ENCODE assay signal across 8 cellular contexts in the genomic region with DNA sequence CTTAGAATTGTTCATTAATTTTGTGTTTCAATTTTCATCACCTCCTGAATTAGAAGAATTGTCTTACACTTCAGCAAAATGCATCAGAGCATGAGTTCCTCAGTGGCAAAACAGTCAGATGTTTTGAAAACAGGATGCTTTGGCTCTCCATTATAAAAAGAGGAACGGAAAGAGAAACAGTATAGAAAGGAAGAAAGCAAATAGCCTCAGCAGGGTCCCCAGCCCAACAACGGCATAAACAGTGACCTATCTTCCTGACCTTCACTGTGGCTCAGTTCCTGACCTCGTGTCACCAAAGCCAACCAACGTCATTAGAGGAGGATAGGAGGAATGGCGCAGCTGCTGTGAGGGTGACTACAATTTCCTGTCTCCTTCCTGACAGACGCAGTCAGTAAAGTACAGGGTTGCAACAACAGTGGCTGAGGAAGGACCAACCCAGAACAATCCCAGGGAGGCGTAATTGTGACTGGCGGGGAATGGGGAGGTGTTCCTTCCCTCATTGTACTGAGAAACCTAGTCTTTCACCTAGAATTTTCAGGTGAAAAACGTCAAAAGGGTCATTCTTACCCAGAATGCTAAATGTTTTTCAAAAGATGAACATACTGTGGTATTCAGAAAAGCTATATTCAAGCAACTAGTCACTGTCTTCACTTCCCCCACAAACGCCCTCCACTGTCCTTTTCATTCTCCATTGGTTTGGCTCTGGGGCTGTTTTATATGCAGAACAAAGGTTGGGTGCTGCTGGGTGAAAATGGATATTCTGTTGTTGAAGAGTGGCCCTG.
DNase-seq lines count a peak whose midpoint lies in the region; ATAC-seq and TF ChIP-seq lines count a peak whose summit lies in the region.

No MANE protein-coding gene starts in this region.

- peak; percentile 84 for ATAC-seq in GM21786 (IDR thresholded peaks at IDR 0.05; ENCODE audit: unreplicated experiment)

- H3K4me3 ChIP-seq in fibroblast of pulmonary artery (replicated peaks; ENCODE audit: low read depth, low read length): peak overlapping the region; percentile 62

- TF ChIP-seq CTCF in fibroblast of pulmonary artery (IDR thresholded peaks at IDR 0.05; ENCODE audit: low read length, missing control alignments): no peak

- peak; percentile 36 for DNase-seq in GM03348 (ENCODE audit: low spot score)
- peak; percentile 44 for DNase-seq in NCI-H1694 treated with DMSO at 0.1 percent for 48 hours (lab: John Stamatoyannopoulos, UW)
- DNase-seq in activated CD8-positive, alpha-beta memory T cell treated with anti-CD3 and anti-CD28 coated beads, Interleukin-2, amount 50 U/mL, for 48 hours: peak; percentile 75
- DNase-seq in fibroblast of pulmonary artery (ENCODE audit: low read depth): peak; percentile 96
- DNase-seq in putamen (ENCODE audit: low spot score): peak; percentile 68
- DNase-seq in DMS114 treated with DMSO at 0.1 percent for 48 hours (lab: John Stamatoyannopoulos, UW; ENCODE audit: unreplicated experiment): no peak
- no peak for DNase-seq in NCI-H345 treated with DMSO at 0.1 percent for 48 hours (lab: John Stamatoyannopoulos, UW; ENCODE audit: unreplicated experiment)

Comparison
In these comparisons a context has a peak if more than half of its experiments do, and no peak if none do; other contexts are left out.
1. DNase-seq: peak in GM03348 (single experiment), NCI-H1694 treated with DMSO at 0.1 percent for 48 hours (single experiment), activated CD8-positive, alpha-beta memory T cell treated with anti-CD3 and anti-CD28 coated beads, Interleukin-2, amount 50 U/mL, for 48 hours (single experiment), fibroblast of pulmonary artery (single experiment) and putamen (single experiment); none in DMS114 treated with DMSO at 0.1 percent for 48 hours (single experiment) and NCI-H345 treated with DMSO at 0.1 percent for 48 hours (single experiment).